ENCODE assay signal across 18 cellular contexts in the genomic region with DNA sequence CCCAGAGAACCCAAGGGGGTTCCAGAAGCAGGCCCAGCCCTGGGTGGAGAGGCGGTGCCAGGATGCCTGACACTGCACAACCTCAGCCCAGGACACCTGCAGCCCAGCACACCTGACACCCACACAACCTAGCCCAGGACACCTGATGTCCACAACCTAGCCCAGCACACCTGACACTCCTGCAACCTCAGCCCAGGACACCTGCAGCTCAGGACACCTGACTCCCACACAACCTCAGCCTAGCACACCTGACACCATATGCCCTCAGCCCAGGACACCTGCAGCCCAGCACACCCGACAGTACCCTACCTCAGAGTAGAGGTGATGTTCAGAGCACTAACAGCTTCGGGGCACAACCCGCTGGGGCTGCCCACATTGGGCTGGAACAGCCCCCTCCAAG.
"Had no signal": no experiment of that assay in that cellular context is flagged by ENCODE, and none has a peak within 500 bp of the region (broad histone marks: within the 10 kb centered on the region; RNA-seq: fewer than 3 reads in every experiment).

No MANE protein-coding gene starts in this region.

- H3K9me3 ChIP-seq: gastrocnemius medialis, lower lobe of right lung, testis had no signal

- H3K27ac Mint-ChIP-seq: naive B cell; stimulated activated naive B cell treated with anti-CD40 and anti-IgM and Interleukin-4, amounts not matched to agents 10 μg/mL and 1 μg/mL and 100 μg/mL, for 72 hours; stimulated activated naive CD8-positive, alpha-beta T cell treated with anti-CD3 and anti-CD28 coated beads, Interleukin-15, amount 100 ng/mL, for 72 hours had no signal

- H3K4me3 ChIP-seq: gastrocnemius medialis, heart right ventricle, left ventricle myocardium inferior, lower lobe of right lung, testis, tibial nerve had no signal

- H3K4me1 ChIP-seq: testis had no signal

- DNase-seq: effector memory CD4-positive, alpha-beta T cell; gastrocnemius medialis; heart right ventricle; left cardiac atrium; left ventricle myocardium inferior; lower lobe of right lung; mesenchymal stem cell; naive B cell; stimulated activated CD4-positive, alpha-beta T cell treated with anti-CD3 and anti-CD28 coated beads, Interleukin-2, amount 100 ng/mL, for 24 hours; stimulated activated CD4-positive, alpha-beta T cell treated with anti-CD3 and anti-CD28 coated beads, Interleukin-4, amount 100 ng/mL, for 4 hours; stimulated activated naive B cell treated with anti-CD40 and anti-IgM and Interleukin-4, amounts not matched to agents 10 μg/mL and 1 μg/mL and 100 μg/mL, for 72 hours; stimulated activated naive CD8-positive, alpha-beta T cell treated with anti-CD3 and anti-CD28 coated beads, Interleukin-15, amount 100 ng/mL, for 72 hours; testis had no signal

- H3K27me3 ChIP-seq: testis had no signal

- H3K36me3 ChIP-seq: gastrocnemius medialis, heart right ventricle, left ventricle myocardium inferior, lower lobe of right lung, tibial nerve had no signal

- H3K4me3 Mint-ChIP-seq: stimulated activated naive B cell treated with anti-CD40 and anti-IgM and Interleukin-4, amounts not matched to agents 10 μg/mL and 1 μg/mL and 100 μg/mL, for 72 hours; stimulated activated naive CD8-positive, alpha-beta T cell treated with anti-CD3 and anti-CD28 coated beads, Interleukin-15, amount 100 ng/mL, for 72 hours had no signal

- FAIRE-seq: endometrium, keratinocyte had no signal

- ATAC-seq: esophagus mucosa; gastrocnemius medialis; left cardiac atrium; lower lobe of right lung; sciatic nerve; stimulated activated naive B cell treated with anti-CD40 and anti-IgM and Interleukin-4, amounts not matched to agents 10 μg/mL and 1 μg/mL and 100 μg/mL, for 72 hours; stimulated activated naive CD8-positive, alpha-beta T cell treated with anti-CD3 and anti-CD28 coated beads, Interleukin-15, amount 100 ng/mL, for 72 hours had no signal

- H3K27ac ChIP-seq: gastrocnemius medialis, heart right ventricle, left ventricle myocardium inferior, lower lobe of right lung, testis, tibial nerve had no signal
